8 cellular contexts compared by ENCODE assay signal in the genomic region with DNA sequence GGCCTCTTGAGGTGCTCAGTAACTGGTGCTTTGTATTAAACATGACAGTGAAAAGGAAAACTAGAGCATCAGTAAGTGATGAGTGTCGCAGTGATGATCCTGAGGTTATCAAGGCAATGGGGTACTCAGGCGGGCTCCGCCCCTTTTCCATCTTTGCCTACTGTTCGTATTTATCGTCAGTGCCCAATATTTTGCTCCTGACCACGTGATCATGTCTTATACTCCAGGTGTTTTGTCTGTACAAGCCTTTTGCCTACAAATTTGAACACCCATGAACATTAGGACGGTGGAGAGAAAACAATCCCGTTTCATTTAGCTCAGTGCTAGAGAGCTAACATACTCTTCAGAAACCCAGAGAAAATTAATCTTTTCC. TPM values are rescaled to one million over a fixed set of nuclear protein-coding genes. Genes with fewer than 3 reads are reported as not detected.
DNase-seq lines count a peak whose midpoint lies in the region; ATAC-seq, FAIRE-seq and TF ChIP-seq lines count a peak whose summit lies in the region.
"Not testable (repeated sequence)": the region's sequence is repeated elsewhere in the genome, so short reads cannot be mapped to it uniquely, and the experiment has no call there.

No MANE protein-coding gene starts in this region.

- not testable (repeated sequence) for TF ChIP-seq RAD21 in K562 (CRISPR knock-in tag; conservative IDR thresholded peaks at IDR 0.05 in 1 of 2, IDR thresholded peaks at IDR 0.05 in 1 of 2)

- not testable (repeated sequence) for TF ChIP-seq POLR2A in K562 (conservative IDR thresholded peaks at IDR 0.05); gastroesophageal sphincter (IDR thresholded peaks at IDR 0.05)

- not testable (repeated sequence) for H4K20me1 ChIP-seq in BLaER1 treated with 17β-estradiol and CSF1 and Interleukin-3, amounts not matched to agents 10 nM and 100 nM; K562 (replicated peaks; ENCODE audit: control insufficient read depth, insufficient read depth, low read length); smooth muscle cell (ENCODE audit: low read depth)

- not testable (repeated sequence) for H3K27me3 ChIP-seq in BLaER1 treated with 17β-estradiol and CSF1 and Interleukin-3, amounts not matched to agents 10 nM and 100 nM; K562 (ENCODE audit: control insufficient read depth in 2 of 2, insufficient read depth in 2 of 2, low read length in 2 of 2); gastroesophageal sphincter; mononuclear cell (ENCODE audit: insufficient read depth, low read length); smooth muscle cell (ENCODE audit: low read depth)

- DNase-seq in NCI-H2029 treated with DMSO at 0.1 percent for 48 hours (lab: John Stamatoyannopoulos, UW), result peak; percentile 6
- DNase-seq in SK-N-MC (ENCODE audit: low read depth, low spot score); K562 (ENCODE audit: extremely low read depth in 1 of 4, low spot score in 3 of 4); smooth muscle cell (lab: John Stamatoyannopoulos, UW; ENCODE audit: unreplicated experiment): not testable (repeated sequence)

- peak overlapping the region in 9 of 11 experiments; percentile 40 to 70 (median 56); a peak in 13 of 22 replicates for H3K27ac ChIP-seq in BLaER1 treated with 17β-estradiol and CSF1 and Interleukin-3, amounts not matched to agents 10 nM and 100 nM
- H3K27ac ChIP-seq in HEK293 (ENCODE audit: extremely low read depth, low read depth, low read length); SK-N-MC; K562 (ENCODE audit: extremely low read depth, low read depth, low read length); smooth muscle cell (ENCODE audit: low read depth): not testable (repeated sequence)
- H3K27ac ChIP-seq in gastroesophageal sphincter, result peak overlapping the region; percentile 87 to 92 (median 90)

- WGBS in K562 (ENCODE audit: insufficient coverage, low coverage, missing lambda C conversion rate), result 0% methylated on average over 5 of the region's 8 CpGs
- no CpG with 5 or more reads among the region's 8 CpGs for WGBS in gastroesophageal sphincter (ENCODE audit: low coverage in 1 of 2), 2 donors
- 0% methylated on average over 8 of the region's 8 CpGs for WGBS in smooth muscle cell (ENCODE audit: low lambda C conversion rate)

- not testable (repeated sequence) for H3K79me2 ChIP-seq in K562 (ENCODE audit: control insufficient read depth, insufficient read depth, low read length); smooth muscle cell (ENCODE audit: low read depth)

- peak overlapping the region; percentile 36 to 59 (median 48); a peak in 14 of 22 replicates for H3K4me2 ChIP-seq in BLaER1 treated with 17β-estradiol and CSF1 and Interleukin-3, amounts not matched to agents 10 nM and 100 nM
- H3K4me2 ChIP-seq in K562 (ENCODE audit: insufficient read depth, low read length) (peak overlapping the region; percentile 66), smooth muscle cell (peak overlapping the region; percentile 85)

- peak overlapping the region; percentile 54 to 71 (median 64) for H3K4me3 ChIP-seq in BLaER1 treated with 17β-estradiol and CSF1 and Interleukin-3, amounts not matched to agents 10 nM and 100 nM
- H3K4me3 ChIP-seq in HEK293 (ENCODE audit: low read depth, low read length) (peak overlapping the region; percentile 30), SK-N-MC (peak overlapping the region; percentile 70), K562 (peak overlapping the region; percentile 44), gastroesophageal sphincter (peak overlapping the region; percentile 51 to 79), mononuclear cell (ENCODE audit: low read length) (peak overlapping the region; percentile 49), smooth muscle cell (peak overlapping the region; percentile 56)

- not testable (repeated sequence) for H3K9me3 ChIP-seq in BLaER1 treated with 17β-estradiol and CSF1 and Interleukin-3, amounts not matched to agents 10 nM and 100 nM (replicated peaks in 1 of 11); HEK293 (ENCODE audit: control insufficient read depth, insufficient read depth, low read depth, low read length); SK-N-MC (ENCODE audit: low read depth, low read length); K562 (replicated peaks; ENCODE audit: control insufficient read depth, insufficient read depth, low read depth, low read length); gastroesophageal sphincter; mononuclear cell (ENCODE audit: low read depth, low read length); smooth muscle cell (replicated peaks; ENCODE audit: low read depth)

- intact Hi-C loops in K562 (cut with micrococcal nuclease), result not testable (repeated sequence)

- FAIRE-seq in K562 (lab: Jason Lieb, UNC), result peak; percentile 62

- peak; percentile 1; the same call in 2 of the 3 replicates for ATAC-seq in K562
- peak; percentile 8 for ATAC-seq in gastroesophageal sphincter

- H3K9ac ChIP-seq in BLaER1 treated with 17β-estradiol and CSF1 and Interleukin-3, amounts not matched to agents 10 nM and 100 nM, result peak overlapping the region; percentile 52 to 73 (median 66); a peak in 18 of 22 replicates
- not testable (repeated sequence) for H3K9ac ChIP-seq in SK-N-MC (ENCODE audit: insufficient read length); smooth muscle cell (ENCODE audit: low read depth)
- peak overlapping the region in 1 of 2 experiments; percentile 38; a peak in 2 of 4 replicates for H3K9ac ChIP-seq in K562 (ENCODE audit: insufficient read depth in 1 of 2, low read depth in 2 of 2, low read length in 2 of 2)

- TSS peak; percentile 82 for BruUV-seq in K562 (replicated peaks; lab: Mats Ljungman, UMichigan)

- POLR2A ChIA-PET in HEK293 (lab: Yijun Ruan, JAX); K562 (lab: Yijun Ruan, JAX): not testable (repeated sequence)

- peak overlapping the region; percentile 66; the same call in 1 of the 2 replicates for H2AFZ ChIP-seq in K562 (ENCODE audit: low read depth, low read length)
- not testable (repeated sequence) for H2AFZ ChIP-seq in smooth muscle cell (ENCODE audit: low read depth)

- CTCF ChIA-PET in HEK293 (lab: Yijun Ruan, JAX), result interaction anchor here (1.0 kb wide), 1 partner anchor 177 kb away, joined by 3 read pairs; no protein-coding TSS in a partner anchor
- CTCF ChIA-PET in K562 (lab: Yijun Ruan, JAX; ENCODE audit: low intra/inter-chr PET ratio), result not testable (repeated sequence)

- TF ChIP-seq CTCF in HEK293 (tag by site-specific recombination; IDR thresholded peaks at IDR 0.05); K562 (IDR thresholded peaks at IDR 0.05 in 2 of 3, conservative IDR thresholded peaks at IDR 0.05 in 1 of 3; ENCODE audit: insufficient read depth in 2 of 3, low read depth in 1 of 3, low read length in 3 of 3); gastroesophageal sphincter (IDR thresholded peaks at IDR 0.05); smooth muscle cell (IDR thresholded peaks at IDR 0.05; ENCODE audit: borderline replicate concordance, insufficient read depth, poor library complexity, severe bottlenecking): not testable (repeated sequence)

- H3K36me3 ChIP-seq in BLaER1 treated with 17β-estradiol and CSF1 and Interleukin-3, amounts not matched to agents 10 nM and 100 nM, result peaks cover 0 to 16% (median 6%) of the 10 kb centered on the region in 11 experiments; a peak in 12 of 22 replicates
- not testable (repeated sequence) for H3K36me3 ChIP-seq in HEK293 (ENCODE audit: control insufficient read depth in 2 of 2, insufficient read depth in 1 of 2, low read length in 2 of 2); K562 (ENCODE audit: control insufficient read depth, insufficient read depth, low read length); gastroesophageal sphincter; smooth muscle cell (ENCODE audit: low read depth)
- peaks cover 12% of the 10 kb centered on the region; the same call in 1 of the 2 replicates for H3K36me3 ChIP-seq in SK-N-MC (ENCODE audit: insufficient read depth, low read length)

- in situ Hi-C loops in K562 (cut with MboI), result not testable (repeated sequence)

- H3F3A ChIP-seq in smooth muscle cell (ENCODE audit: low read depth), result not testable (repeated sequence)

- not testable (repeated sequence) for H3K4me1 ChIP-seq in BLaER1 treated with 17β-estradiol and CSF1 and Interleukin-3, amounts not matched to agents 10 nM and 100 nM; HEK293 (ENCODE audit: control insufficient read depth, insufficient read depth, low read length); K562 (replicated peaks in 1 of 2; ENCODE audit: control insufficient read depth in 2 of 2, insufficient read depth in 2 of 2, low read length in 2 of 2); gastroesophageal sphincter; mononuclear cell (ENCODE audit: insufficient read depth, low read length); smooth muscle cell (ENCODE audit: low read depth)

- TF ChIP-seq EP300 in K562 (IDR thresholded peaks at IDR 0.05; ENCODE audit: low read length); gastroesophageal sphincter (IDR thresholded peaks at IDR 0.05): not testable (repeated sequence)

- not testable (repeated sequence) for H3K9me1 ChIP-seq in K562 (ENCODE audit: control insufficient read depth, insufficient read depth, low read length)

RNA-seq across cellular contexts. Expression of a gene that starts 0.5 kb away (rescaled TPM):
- 157 and 257 TPM in 2 replicates for total RNA-seq in K562 (2011; cell fraction: chromatin; rRNA removed; ENCODE audit: low replicate concordance)
- 109 and 136 TPM in 2 replicates for total RNA-seq in K562 (2011; cell fraction: nucleolus; rRNA removed)
- 148 and 149 TPM in 2 replicates for total RNA-seq in K562 (2011; cell fraction: nucleoplasm; rRNA removed)
- 13.7 and 17.3 TPM in 2 replicates for total RNA-seq in K562 (2014; rRNA removed)
- total RNA-seq in K562 (2014; rRNA removed; fragmentation: Illumina TruSeq; extraction: Trizol), result 22.4 and 24.2 TPM in 2 replicates
- total RNA-seq in K562 (2015; rRNA removed; fragmentation: Illumina TruSeq; extraction: Trizol), result 11.8 and 12.7 TPM in 2 replicates
- total RNA-seq in K562 (2021), result 16.1 and 19.1 TPM in 2 replicates
- 48.7 and 64.4 TPM in 2 replicates for polyA plus RNA-seq in K562 (2011; rRNA removed)
- polyA plus RNA-seq in K562 (2011; cell fraction: cytosol; rRNA removed), result 25.3 and 49.2 TPM in 2 replicates
- 96.4 and 128 TPM in 2 replicates for polyA plus RNA-seq in K562 (2011; cell fraction: nucleus; rRNA removed)
- polyA plus RNA-seq in K562 (2012), result 26.9 and 27.3 TPM in 2 replicates
- 20.6 and 21.3 TPM in 2 replicates for polyA plus RNA-seq in K562 (2014; fragmentation: Illumina TruSeq; extraction: Trizol)
- 10 to 100 TPM; 26.8 to 27.1 TPM for polyA plus RNA-seq in K562 (2014; fragmentation: Nextera tagmentation; extraction: Ambion mirVana)
- 14.7 and 17.4 TPM in 2 replicates for polyA plus RNA-seq in K562 (2014; rRNA removed)
- polyA minus RNA-seq in K562 (2011; rRNA and poly(A)+ RNA removed), result 43.4 and 48.0 TPM in 2 replicates
- polyA minus RNA-seq in K562 (2011; cell fraction: cytosol; rRNA and poly(A)+ RNA removed), result 23.9 and 29.6 TPM in 2 replicates
- 66.2 and 109 TPM in 2 replicates for polyA minus RNA-seq in K562 (2011; cell fraction: nucleus; rRNA and poly(A)+ RNA removed)
- 10 to 100 TPM in 2 of 4 donors, 1 to 10 TPM in 2; 6.8 to 11.3 (median 9.7) TPM for total RNA-seq in gastroesophageal sphincter
- 6.7 TPM for total RNA-seq in mononuclear cell
- 15.5 and 18.9 TPM in 2 replicates for total RNA-seq in smooth muscle cell
- polyA plus RNA-seq in smooth muscle cell, result 11.6 and 12.4 TPM in 2 replicates
